In genomic region chr7:142385528-142386340, GRCh38 we compare ENCODE assay signal across 9 cellular contexts.
DNase-seq lines count a peak whose midpoint lies in the region; ATAC-seq, FAIRE-seq and TF ChIP-seq lines count a peak whose summit lies in the region.
"Had no signal": no experiment of that assay in that cellular context is flagged by ENCODE, and none has a peak within 500 bp of the region (broad histone marks: within the 10 kb centered on the region; RNA-seq: fewer than 3 reads in every experiment).

No MANE protein-coding gene starts in this region.

- no peak for FAIRE-seq in bronchial epithelial cell (lab: Jason Lieb, UNC)
- FAIRE-seq: G401.6 had no signal

- no peak overlapping the region for H3K27ac ChIP-seq in left lung
- no peak overlapping the region for H3K27ac ChIP-seq in substantia nigra (ENCODE audit: low read depth, low read length, poor library complexity, severe bottlenecking)

- ATAC-seq in GM21717 (IDR thresholded peaks at IDR 0.05; ENCODE audit: unreplicated experiment) (peak; percentile 86), left lung (peak; percentile 94)

- H3K9me3 ChIP-seq in left lung, result no peaks in the 10 kb centered on the region

- DNase-seq in NCI-H1694 treated with DMSO at 0.1 percent for 48 hours (lab: John Stamatoyannopoulos, UW), result peak; percentile 15
- no peak for DNase-seq in NCI-H1694 (lab: John Stamatoyannopoulos, UW)
- DNase-seq in Jurkat, Clone E6-1 (ENCODE audit: low read depth, low spot score), result peak; percentile 89
- peak; percentile 90 for DNase-seq in SK-MEL-5 (ENCODE audit: low read depth, low spot score)
- DNase-seq in bronchial epithelial cell (ENCODE audit: low read depth), result peak; percentile 71
- no peak for DNase-seq in left lung
- peak in 34 of 49 donors; percentile 4 to 58 (median 28) for DNase-seq in substantia nigra (lab: John Stamatoyannopoulos, UW)

- no peaks in the 10 kb centered on the region for H3K27me3 ChIP-seq in bronchial epithelial cell (ENCODE audit: control insufficient read depth, insufficient read depth, low read length)
- no peaks in the 10 kb centered on the region for H3K27me3 ChIP-seq in left lung

- H3K4me3 ChIP-seq in Jurkat, Clone E6-1 (ENCODE audit: low read length), result peak overlapping the region; percentile 15
- no peak overlapping the region for H3K4me3 ChIP-seq in bronchial epithelial cell (ENCODE audit: low read depth, low read length)
- H3K4me3 ChIP-seq in left lung, result no peak overlapping the region

- TF ChIP-seq CTCF in bronchial epithelial cell (IDR thresholded peaks at IDR 0.05; ENCODE audit: insufficient read depth, low read length, severe bottlenecking), result peak; percentile 75
- peak; percentile 40 to 71 for TF ChIP-seq CTCF in left lung (IDR thresholded peaks at IDR 0.05)

- in situ Hi-C loops in SK-MEL-5 (cut with HindIII; ENCODE audit: low pct_unique_long_range_greater_than_20kb, low sequenced_read_pairs), result no loop called here

- H3K36me3 ChIP-seq in bronchial epithelial cell (ENCODE audit: control insufficient read depth, insufficient read depth, low read length) (no peaks in the 10 kb centered on the region), left lung (no peaks in the 10 kb centered on the region)

- intact Hi-C loops in left lung (cut with DNase I), result no loop called here

- H3K4me1 ChIP-seq in left lung, result peaks cover 0 to 9% of the 10 kb centered on the region in 2 donors

Comparison
In these comparisons a context has a peak if more than half of its experiments do, and no peak if none do; other contexts are left out.
1. DNase-seq: peak in NCI-H1694 treated with DMSO at 0.1 percent for 48 hours (single experiment), Jurkat, Clone E6-1 (single experiment), SK-MEL-5 (single experiment), bronchial epithelial cell (single experiment) and substantia nigra (34 of 49); none in NCI-H1694 (single experiment) and left lung (0 of 2).